Comparison of ENCODE assay signal across 24 cellular contexts in the genomic region with DNA sequence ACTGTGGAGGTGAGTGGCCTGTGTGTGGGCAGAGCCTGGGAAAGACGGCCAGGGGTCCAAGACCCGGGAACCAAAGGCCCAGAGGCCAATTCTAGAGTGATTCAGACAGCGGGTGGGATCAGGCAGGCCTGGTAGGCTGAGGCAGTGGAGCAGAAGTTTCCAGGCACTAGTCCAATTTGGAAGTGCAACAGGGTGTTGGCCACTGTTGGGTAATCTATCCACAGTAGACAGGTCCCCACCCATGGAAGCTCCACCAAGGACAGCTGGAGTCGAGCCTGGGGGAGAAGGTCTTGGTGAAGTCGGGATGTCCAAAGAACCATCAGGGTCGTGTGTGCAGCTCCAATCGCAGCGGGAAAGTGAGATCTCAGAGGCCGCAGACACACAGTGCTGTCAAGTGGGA.
DNase-seq lines count a peak whose midpoint lies in the region; ATAC-seq and TF ChIP-seq lines count a peak whose summit lies in the region.
"Had no signal": no experiment of that assay in that cellular context is flagged by ENCODE, and none has a peak within 500 bp of the region (broad histone marks: within the 10 kb centered on the region; RNA-seq: fewer than 3 reads in every experiment).

No MANE protein-coding gene starts in this region.

- H3F3A ChIP-seq in GM23338 (replicated peaks; ENCODE audit: low read depth): no peaks in the 10 kb centered on the region

- intact Hi-C loops in Right ventricle myocardium inferior (cut with DNase I): no loop called here
- intact Hi-C loops in stomach (cut with DNase I; ENCODE audit: low total_unique reads): no loop called here

- H3K27ac Mint-ChIP-seq in GM23338 (0 out of 2 replicates have a peak overlapping the region, but pooled peaks have one; percentile 18), progenitor cell of endocrine pancreas (no peak overlapping the region)
- H3K27ac Mint-ChIP-seq in activated T-cell treated with anti-CD3 and anti-CD28 coated beads, Interleukin-2, amount 50 U/mL, for 72 hours: no peak overlapping the region
- H3K27ac Mint-ChIP-seq: activated CD4-positive, alpha-beta T cell treated with anti-CD3 and anti-CD28 coated beads for 36 hours; activated naive CD4-positive, alpha-beta T cell treated with anti-CD3 and anti-CD28 coated beads, Interleukin-2, amount 10 ng/mL, durations not matched to agents 7 days and 5 days; T-helper 1 cell treated with Interleukin-12 subunit alpha and Interleukin-12 subunit beta and Interleukin-4 antibody, amounts not matched to agents 30 μg/mL and 1 μg/mL, for 36 hours had no signal

- no peaks in the 10 kb centered on the region for H3K79me1 ChIP-seq in mesendoderm (ENCODE audit: low read length)

- ATAC-seq in GM23338 (no peak), Right ventricle myocardium inferior (peak; percentile 76), GM21390 (IDR thresholded peaks at IDR 0.05; ENCODE audit: unreplicated experiment) (no peak)
- no peak for ATAC-seq in activated T-cell treated with anti-CD3 and anti-CD28 coated beads, Interleukin-2, amount 50 U/mL, for 72 hours (replicated peaks in 1 of 2)
- ATAC-seq: activated CD4-positive, alpha-beta T cell treated with anti-CD3 and anti-CD28 coated beads for 36 hours had no signal

- no CpG with 5 or more reads among the region's 9 CpGs for WGBS in mesendoderm (ENCODE audit: extremely low coverage, insufficient coverage, low lambda C conversion rate)
- 82 to 94% (median 86%) methylated on average over 9 of the region's 9 CpGs for WGBS in stomach, 5 donors

- no peak overlapping the region for H4K5ac ChIP-seq in mesendoderm (ENCODE audit: low read length)

- peak overlapping the region; percentile 16 for H2AK5ac ChIP-seq in mesendoderm (ENCODE audit: low read length)

- no peak overlapping the region for H3K23ac ChIP-seq in mesendoderm (ENCODE audit: low read length)

- TF ChIP-seq EP300 in stomach (IDR thresholded peaks at IDR 0.05): no peak

- no peak overlapping the region for H2BK5ac ChIP-seq in mesendoderm (ENCODE audit: low read length)

- no peaks in the 10 kb centered on the region for H3K27me3 ChIP-seq in GM23338 (ENCODE audit: insufficient read depth)
- no peaks in the 10 kb centered on the region for H3K27me3 ChIP-seq in mesendoderm (ENCODE audit: insufficient read depth, low read length, poor library complexity)
- H3K27me3 ChIP-seq in stomach: no peaks in the 10 kb centered on the region
- H3K27me3 ChIP-seq: pancreas, uterus had no signal

- H3K18ac ChIP-seq in mesendoderm (ENCODE audit: low read length): no peak overlapping the region

- no peak overlapping the region for H3K56ac ChIP-seq in mesendoderm (ENCODE audit: low read length)

- no peaks in the 10 kb centered on the region for H4K20me1 ChIP-seq in GM23338 (replicated peaks; ENCODE audit: insufficient read depth)

- DNase-seq in GM23338 (ENCODE audit: low spot score) (no peak), Right ventricle myocardium inferior (ENCODE audit: missing footprints) (no peak), mesendoderm (no peak), stomach (peak; percentile 23), progenitor cell of endocrine pancreas (ENCODE audit: low spot score, unreplicated experiment) (no peak), T-helper 1 cell (no peak)
- no peak for DNase-seq in activated T-cell treated with anti-CD3 and anti-CD28 coated beads, Interleukin-2, amount 50 U/mL, for 72 hours
- DNase-seq: activated CD4-positive, alpha-beta T cell treated with anti-CD3 and anti-CD28 coated beads for 36 hours; activated naive CD4-positive, alpha-beta T cell treated with anti-CD3 and anti-CD28 coated beads, Interleukin-2, amount 10 ng/mL, durations not matched to agents 7 days and 5 days; amniotic stem cell; COR-L47; cortex of kidney; DMS79 treated with DMSO at 0.1 percent for 48 hours; Kasumi-1; NCI-H1092; NCI-H187; NCI-H69; pancreas; stimulated activated CD8-positive, alpha-beta memory T cell treated with anti-CD3 and anti-CD28 coated beads, Interleukin-4, amount 100 ng/mL, for 48 hours; uterus had no signal

- no peak overlapping the region for H3K4ac ChIP-seq in mesendoderm (ENCODE audit: low read depth, low read length)

- H2BK120ac ChIP-seq in mesendoderm (ENCODE audit: low read depth, low read length): no peak overlapping the region

- H3K36me3 Mint-ChIP-seq in GM23338 (ENCODE audit: low read depth) (no peaks in the 10 kb centered on the region), progenitor cell of endocrine pancreas (ENCODE audit: insufficient read depth) (peaks cover 2% of the 10 kb centered on the region)
- H3K36me3 Mint-ChIP-seq in activated T-cell treated with anti-CD3 and anti-CD28 coated beads, Interleukin-2, amount 50 U/mL, for 72 hours (ENCODE audit: insufficient read depth in 2 of 2): no peaks in the 10 kb centered on the region
- H3K36me3 Mint-ChIP-seq: activated naive CD4-positive, alpha-beta T cell treated with anti-CD3 and anti-CD28 coated beads, Interleukin-2, amount 10 ng/mL, durations not matched to agents 7 days and 5 days had no signal

- H3K9me3 ChIP-seq in stomach: no peaks in the 10 kb centered on the region
- H3K9me3 ChIP-seq: HAP-1, pancreas, uterus had no signal

- no peak for TF ChIP-seq POLR2A in stomach (IDR thresholded peaks at IDR 0.05)

- TF ChIP-seq CTCF in GM23338 (conservative IDR thresholded peaks at IDR 0.05; ENCODE audit: low read depth in 2 of 2) (no peak), stomach (IDR thresholded peaks at IDR 0.05) (no peak), progenitor cell of endocrine pancreas (IDR thresholded peaks at IDR 0.05; ENCODE audit: unreplicated experiment) (no peak)

- peaks cover 2% of the 10 kb centered on the region for H3K4me1 Mint-ChIP-seq in GM23338
- peaks cover 13% of the 10 kb centered on the region for H3K4me1 Mint-ChIP-seq in activated T-cell treated with anti-CD3 and anti-CD28 coated beads, Interleukin-2, amount 50 U/mL, for 72 hours (ENCODE audit: low read depth)
- H3K4me1 Mint-ChIP-seq in progenitor cell of endocrine pancreas (ENCODE audit: low read depth): peaks cover 10% of the 10 kb centered on the region

- no peaks in the 10 kb centered on the region for H3K4me1 ChIP-seq in GM23338 (ENCODE audit: insufficient read depth)
- peaks cover 6% of the 10 kb centered on the region for H3K4me1 ChIP-seq in mesendoderm (ENCODE audit: control insufficient read depth, low read depth, low read length)
- no peaks in the 10 kb centered on the region for H3K4me1 ChIP-seq in stomach
- H3K4me1 ChIP-seq: HAP-1, pancreas, uterus had no signal

- H3K4me3 ChIP-seq in GM23338 (no peak overlapping the region), mesendoderm (ENCODE audit: low read length) (no peak overlapping the region), stomach (no peak overlapping the region)
- H3K4me3 ChIP-seq: HAP-1, pancreas, uterus had no signal

- H3K36me3 ChIP-seq in GM23338 (ENCODE audit: insufficient read depth) (no peaks in the 10 kb centered on the region), mesendoderm (ENCODE audit: control insufficient read depth, insufficient read depth, low read length) (no peaks in the 10 kb centered on the region), stomach (no peaks in the 10 kb centered on the region)
- H3K36me3 ChIP-seq: HAP-1, pancreas, uterus had no signal

- no peaks in the 10 kb centered on the region for H3K79me2 ChIP-seq in GM23338 (replicated peaks; ENCODE audit: insufficient read depth)
- H3K79me2 ChIP-seq in mesendoderm (ENCODE audit: control insufficient read depth, insufficient read depth, low read length): no peaks in the 10 kb centered on the region

- no peaks in the 10 kb centered on the region; the same call in 2 of the 3 replicates for H3K9me3 Mint-ChIP-seq in GM23338
- peaks cover 0 to 2% of the 10 kb centered on the region in 2 donors for H3K9me3 Mint-ChIP-seq in activated T-cell treated with anti-CD3 and anti-CD28 coated beads, Interleukin-2, amount 50 U/mL, for 72 hours
- peaks cover 4% of the 10 kb centered on the region for H3K9me3 Mint-ChIP-seq in progenitor cell of endocrine pancreas (ENCODE audit: low read depth)
- H3K9me3 Mint-ChIP-seq: activated naive CD4-positive, alpha-beta T cell treated with anti-CD3 and anti-CD28 coated beads, Interleukin-2, amount 10 ng/mL, durations not matched to agents 7 days and 5 days; T-helper 1 cell treated with Interleukin-12 subunit alpha and Interleukin-12 subunit beta and Interleukin-4 antibody, amounts not matched to agents 30 μg/mL and 1 μg/mL, for 36 hours had no signal

- no peak overlapping the region for H3K4me2 ChIP-seq in GM23338
- no peak overlapping the region for H3K4me2 ChIP-seq in mesendoderm (ENCODE audit: low read length)

- H2AFZ ChIP-seq in GM23338: no peak overlapping the region

- H3K9ac ChIP-seq in mesendoderm (ENCODE audit: low read length): no peak overlapping the region

- H3K9me2 ChIP-seq in GM23338 (ENCODE audit: insufficient read depth): peaks cover 12% of the 10 kb centered on the region; the same call in 1 of the 2 replicates

- H3K4me3 Mint-ChIP-seq in GM23338 (no peak overlapping the region), progenitor cell of endocrine pancreas (ENCODE audit: low read depth) (no peak overlapping the region)
- no peak overlapping the region for H3K4me3 Mint-ChIP-seq in activated T-cell treated with anti-CD3 and anti-CD28 coated beads, Interleukin-2, amount 50 U/mL, for 72 hours
- H3K4me3 Mint-ChIP-seq: activated CD4-positive, alpha-beta T cell treated with anti-CD3 and anti-CD28 coated beads for 36 hours; activated naive CD4-positive, alpha-beta T cell treated with anti-CD3 and anti-CD28 coated beads, Interleukin-2, amount 10 ng/mL, durations not matched to agents 7 days and 5 days; nephron; T-helper 1 cell treated with Interleukin-12 subunit alpha and Interleukin-12 subunit beta and Interleukin-4 antibody, amounts not matched to agents 30 μg/mL and 1 μg/mL, for 36 hours had no signal

- H4K8ac ChIP-seq in mesendoderm (ENCODE audit: low read depth, low read length): no peak overlapping the region

- H3K27ac ChIP-seq in GM23338 (ENCODE audit: low read depth) (no peak overlapping the region), mesendoderm (ENCODE audit: low read depth, low read length) (no peak overlapping the region), stomach (no peak overlapping the region)
- H3K27ac ChIP-seq: pancreas, uterus had no signal

- H2BK15ac ChIP-seq in mesendoderm (replicated peaks; ENCODE audit: low read depth): no peak overlapping the region

- H3K27me3 Mint-ChIP-seq in GM23338 (ENCODE audit: insufficient read depth, low read depth, poor library complexity) (peaks cover 2% of the 10 kb centered on the region), progenitor cell of endocrine pancreas (peaks cover 57% of the 10 kb centered on the region)
- H3K27me3 Mint-ChIP-seq in activated T-cell treated with anti-CD3 and anti-CD28 coated beads, Interleukin-2, amount 50 U/mL, for 72 hours (ENCODE audit: low read depth): peaks cover 20% of the 10 kb centered on the region

TF ChIP-seq in GM23338, 12 proteins besides CTCF, POLR2A, EP300 and RAD21 (continues in another document):
- TF ChIP-seq EZH2 (IDR thresholded peaks at IDR 0.05; ENCODE audit: low read depth, unreplicated experiment) (no peak), CREB1 (CRISPR knock-in tag; IDR thresholded peaks at IDR 0.05; ENCODE audit: low read depth) (no peak), EZH2phosphoT487 (IDR thresholded peaks at IDR 0.05; ENCODE audit: unreplicated experiment) (no peak), STAT1 (IDR thresholded peaks at IDR 0.05; ENCODE audit: unreplicated experiment) (no peak), ZNF331 (CRISPR knock-in tag; IDR thresholded peaks at IDR 0.05; ENCODE audit: low read depth) (no peak)
